8 cellular contexts compared by ENCODE assay signal in genomic region chr2:231672617-231673347, GRCh38.
A peak's percentile ranks its signal among the peaks of the same experiment; 100 is the strongest.
DNase-seq lines count a peak whose midpoint lies in the region; ATAC-seq, FAIRE-seq and TF ChIP-seq lines count a peak whose summit lies in the region.

No MANE protein-coding gene starts in this region.

- peak; percentile 37 for TF ChIP-seq CTCF in AG10803 (conservative IDR thresholded peaks at IDR 0.05; ENCODE audit: low read length)

- no peak overlapping the region for H3K4me3 ChIP-seq in AG10803 (ENCODE audit: low read length)

- ATAC-seq in GM18502 (IDR thresholded peaks at IDR 0.05; ENCODE audit: poor library complexity, unreplicated experiment) (peak; percentile 54), HG02678 (IDR thresholded peaks at IDR 0.05; ENCODE audit: unreplicated experiment) (peak; percentile 54)

- DNase-seq in AG10803 (ENCODE audit: low read depth) = peak; percentile 48
- DNase-seq in NCI-H1694 (lab: John Stamatoyannopoulos, UW) = peak; percentile 66
- peak; percentile 45 for DNase-seq in astrocyte of the hippocampus (ENCODE audit: low read depth, low spot score)
- peak; percentile 32 for DNase-seq in kidney glomerular epithelial cell (lab: John Stamatoyannopoulos, UW)
- DNase-seq in urothelium cell line (ENCODE audit: low spot score) = peak; percentile 55
- no peak for DNase-seq in amniotic stem cell (lab: John Stamatoyannopoulos, UW)

- FAIRE-seq in urothelium cell line (lab: Jason Lieb, UNC) = no peak
